ENCODE assay signal across 22 cellular contexts in genomic region chr3:183270344-183270743, GRCh38.
"Had no signal": no experiment of that assay in that cellular context is flagged by ENCODE, and none has a peak within 500 bp of the region (broad histone marks: within the 10 kb centered on the region; RNA-seq: fewer than 3 reads in every experiment).

No MANE protein-coding gene starts in this region.

- DNase-seq: KBM-7, MV-4-11, NCI-H1048, NCI-H1105 treated with DMSO at 0.1 percent for 48 hours, NCI-H1417 treated with DMSO at 0.1 percent for 48 hours, NCI-H146, NCI-H1694 treated with DMSO at 0.1 percent for 48 hours, NCI-H1930, NCI-H2081, NCI-H2107, NCI-H2227 treated with DMSO at 0.1 percent for 48 hours, NCI-H446, NCI-H510A, NCI-H524 treated with DMSO at 0.1 percent for 48 hours, NCI-H69, NCI-H774, Peyer's patch, Right ventricle myocardium superior, SIG-M5, SW 1271 had no signal

- H3K36me3 ChIP-seq: SJSA1 had no signal

- H3K9me3 ChIP-seq: Peyer's patch, SJSA1 had no signal

- H3K4me3 ChIP-seq: Peyer's patch, SJSA1, SK-N-MC had no signal

- H3K27ac ChIP-seq: SJSA1, SK-N-MC had no signal

- H3K27me3 ChIP-seq: Peyer's patch, SJSA1 had no signal
